9 cellular contexts compared by ENCODE assay signal in genomic region chr12:18158774-18159557, GRCh38.
DNase-seq lines count a peak whose midpoint lies in the region; ATAC-seq and TF ChIP-seq lines count a peak whose summit lies in the region.
"Had no signal": no experiment of that assay in that cellular context is flagged by ENCODE, and none has a peak within 500 bp of the region (broad histone marks: within the 10 kb centered on the region; RNA-seq: fewer than 3 reads in every experiment).

No MANE protein-coding gene starts in this region.

- no peaks in the 10 kb centered on the region for H3K9me3 ChIP-seq in Karpas-422 (ENCODE audit: low read length)
- peaks cover 0 to 4% (median 2%) of the 10 kb centered on the region in 4 donors for H3K9me3 ChIP-seq in liver (ENCODE audit: control insufficient read depth in 4 of 4, low read length in 3 of 4)

- no peak overlapping the region for H3K4me2 ChIP-seq in Karpas-422 (ENCODE audit: low read depth, low read length, poor library complexity, severe bottlenecking)
- H3K4me2 ChIP-seq: BLaER1 had no signal

- H3K27ac ChIP-seq in Karpas-422 (ENCODE audit: low read length): no peak overlapping the region
- no peak overlapping the region for H3K27ac ChIP-seq in liver (ENCODE audit: low read depth in 1 of 2, low read length in 2 of 2)
- H3K27ac ChIP-seq: BLaER1 had no signal

- WGBS in liver: 75% methylated on average over 6 of the region's 6 CpGs

- H3K36me3 ChIP-seq in Karpas-422 (ENCODE audit: insufficient read depth, low read length) (no peaks in the 10 kb centered on the region), liver (ENCODE audit: control insufficient read depth in 4 of 4, insufficient read depth in 3 of 4, low read depth in 1 of 4, low read length in 3 of 4) (no peaks in the 10 kb centered on the region)
- H3K36me3 ChIP-seq: BLaER1 had no signal

- no peaks in the 10 kb centered on the region for H3K79me2 ChIP-seq in Karpas-422 (ENCODE audit: low read length)

- TF ChIP-seq CTCF in liver (IDR thresholded peaks at IDR 0.05; ENCODE audit: low read depth, low read length, missing input control): peak; percentile 41

- no peak overlapping the region for H3K9ac ChIP-seq in Karpas-422 (ENCODE audit: low read length)
- H3K9ac ChIP-seq in liver (ENCODE audit: low read depth in 1 of 2, low read length in 2 of 2): no peak overlapping the region
- H3K9ac ChIP-seq: BLaER1 had no signal

- no peaks in the 10 kb centered on the region for H3K9me2 ChIP-seq in Karpas-422 (replicated peaks; ENCODE audit: insufficient read depth, low read length)

- no peaks in the 10 kb centered on the region for H3K27me3 ChIP-seq in Karpas-422 (ENCODE audit: low read length)
- H3K27me3 ChIP-seq in liver (ENCODE audit: control insufficient read depth in 4 of 4, insufficient read depth in 4 of 4, low read length in 3 of 4): no peaks in the 10 kb centered on the region
- H3K27me3 ChIP-seq: BLaER1 had no signal

- no peaks in the 10 kb centered on the region for H4K20me1 ChIP-seq in Karpas-422 (ENCODE audit: insufficient read depth, low read depth, low read length)
- H4K20me1 ChIP-seq: BLaER1 had no signal

- DNase-seq in NCI-H1092 (lab: John Stamatoyannopoulos, UW): peak; percentile 35
- DNase-seq in NCI-H1092 treated with DMSO at 0.1 percent for 48 hours (lab: John Stamatoyannopoulos, UW): no peak
- peak; percentile 82 for DNase-seq in Karpas-422
- peak; percentile 27 for DNase-seq in amniotic epithelial cell (ENCODE audit: low read depth)
- DNase-seq in islet precursor cell: no peak

- H3K4me3 ChIP-seq in Karpas-422 (ENCODE audit: low read length) (no peak overlapping the region), liver (ENCODE audit: low read depth in 1 of 3, low read length in 3 of 3) (no peak overlapping the region)
- H3K4me3 ChIP-seq: BLaER1 had no signal

- no peak overlapping the region for H2AFZ ChIP-seq in Karpas-422 (ENCODE audit: low read length)

- ATAC-seq in GM18858 (IDR thresholded peaks at IDR 0.05; ENCODE audit: unreplicated experiment) (peak; percentile 58), HG02870 (IDR thresholded peaks at IDR 0.05; ENCODE audit: unreplicated experiment) (no peak)

- H3K4me1 ChIP-seq in Karpas-422 (ENCODE audit: low read length) (no peaks in the 10 kb centered on the region), liver (ENCODE audit: control insufficient read depth in 4 of 4, insufficient read depth in 4 of 4, low read length in 3 of 4) (no peaks in the 10 kb centered on the region)
- H3K4me1 ChIP-seq: BLaER1 had no signal

- TF ChIP-seq RAD21 in liver (IDR thresholded peaks at IDR 0.05): peak in 1 of 2 donors; percentile 57

TF ChIP-seq in liver, 16 proteins besides CTCF, POLR2A, EP300 and RAD21:
- TF ChIP-seq HNF4A (conservative IDR thresholded peaks at IDR 0.05): peak in 1 of 2 donors; percentile 40
- no peak for TF ChIP-seq HNF4G (IDR thresholded peaks at IDR 0.05)

Comparison
In these comparisons a context has a peak if more than half of its experiments do, and no peak if none do; other contexts are left out.
1. DNase-seq: peak in NCI-H1092 (single experiment), Karpas-422 (single experiment) and amniotic epithelial cell (single experiment); none in NCI-H1092 treated with DMSO at 0.1 percent for 48 hours (single experiment) and islet precursor cell (single experiment).